Comparison of ENCODE assay signal across 1 cellular context in the genomic region with DNA sequence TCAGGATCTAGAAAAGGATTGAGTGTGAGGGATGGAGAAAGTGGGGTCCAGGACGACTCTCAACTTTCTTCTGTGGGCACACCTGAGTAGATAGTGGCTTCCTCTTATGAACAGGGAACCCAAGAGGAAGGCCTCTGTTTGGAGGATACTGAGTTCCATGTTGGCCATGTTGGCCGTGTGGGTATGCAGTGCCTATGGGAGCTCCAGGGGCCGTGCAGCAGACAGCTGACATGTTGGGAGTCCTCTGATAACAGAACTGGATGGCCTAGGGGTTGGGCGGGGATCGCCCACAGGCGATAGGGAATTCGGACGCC.
TF ChIP-seq lines count a peak whose summit lies in the region.

No MANE protein-coding gene starts in this region.

TF ChIP-seq in K562, 482 proteins besides CTCF, POLR2A, EP300 and RAD21 (continued from another document):
- TF ChIP-seq, protein P1, sequence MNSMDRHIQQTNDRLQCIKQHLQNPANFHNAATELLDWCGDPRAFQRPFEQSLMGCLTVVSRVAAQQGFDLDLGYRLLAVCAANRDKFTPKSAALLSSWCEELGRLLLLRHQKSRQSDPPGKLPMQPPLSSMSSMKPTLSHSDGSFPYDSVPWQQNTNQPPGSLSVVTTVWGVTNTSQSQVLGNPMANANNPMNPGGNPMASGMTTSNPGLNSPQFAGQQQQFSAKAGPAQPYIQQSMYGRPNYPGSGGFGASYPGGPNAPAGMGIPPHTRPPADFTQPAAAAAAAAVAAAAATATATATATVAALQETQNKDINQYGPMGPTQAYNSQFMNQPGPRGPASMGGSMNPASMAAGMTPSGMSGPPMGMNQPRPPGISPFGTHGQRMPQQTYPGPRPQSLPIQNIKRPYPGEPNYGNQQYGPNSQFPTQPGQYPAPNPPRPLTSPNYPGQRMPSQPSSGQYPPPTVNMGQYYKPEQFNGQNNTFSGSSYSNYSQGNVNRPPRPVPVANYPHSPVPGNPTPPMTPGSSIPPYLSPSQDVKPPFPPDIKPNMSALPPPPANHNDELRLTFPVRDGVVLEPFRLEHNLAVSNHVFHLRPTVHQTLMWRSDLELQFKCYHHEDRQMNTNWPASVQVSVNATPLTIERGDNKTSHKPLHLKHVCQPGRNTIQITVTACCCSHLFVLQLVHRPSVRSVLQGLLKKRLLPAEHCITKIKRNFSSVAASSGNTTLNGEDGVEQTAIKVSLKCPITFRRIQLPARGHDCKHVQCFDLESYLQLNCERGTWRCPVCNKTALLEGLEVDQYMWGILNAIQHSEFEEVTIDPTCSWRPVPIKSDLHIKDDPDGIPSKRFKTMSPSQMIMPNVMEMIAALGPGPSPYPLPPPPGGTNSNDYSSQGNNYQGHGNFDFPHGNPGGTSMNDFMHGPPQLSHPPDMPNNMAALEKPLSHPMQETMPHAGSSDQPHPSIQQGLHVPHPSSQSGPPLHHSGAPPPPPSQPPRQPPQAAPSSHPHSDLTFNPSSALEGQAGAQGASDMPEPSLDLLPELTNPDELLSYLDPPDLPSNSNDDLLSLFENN (IDR thresholded peaks at IDR 0.05; ENCODE audit: low read depth in 2 of 2, low read length in 2 of 2), result 0 out of 4 replicates have a peak, but pooled peaks of 1 of the 2 experiments have one; percentile 41
- TF ChIP-seq, protein P2, sequence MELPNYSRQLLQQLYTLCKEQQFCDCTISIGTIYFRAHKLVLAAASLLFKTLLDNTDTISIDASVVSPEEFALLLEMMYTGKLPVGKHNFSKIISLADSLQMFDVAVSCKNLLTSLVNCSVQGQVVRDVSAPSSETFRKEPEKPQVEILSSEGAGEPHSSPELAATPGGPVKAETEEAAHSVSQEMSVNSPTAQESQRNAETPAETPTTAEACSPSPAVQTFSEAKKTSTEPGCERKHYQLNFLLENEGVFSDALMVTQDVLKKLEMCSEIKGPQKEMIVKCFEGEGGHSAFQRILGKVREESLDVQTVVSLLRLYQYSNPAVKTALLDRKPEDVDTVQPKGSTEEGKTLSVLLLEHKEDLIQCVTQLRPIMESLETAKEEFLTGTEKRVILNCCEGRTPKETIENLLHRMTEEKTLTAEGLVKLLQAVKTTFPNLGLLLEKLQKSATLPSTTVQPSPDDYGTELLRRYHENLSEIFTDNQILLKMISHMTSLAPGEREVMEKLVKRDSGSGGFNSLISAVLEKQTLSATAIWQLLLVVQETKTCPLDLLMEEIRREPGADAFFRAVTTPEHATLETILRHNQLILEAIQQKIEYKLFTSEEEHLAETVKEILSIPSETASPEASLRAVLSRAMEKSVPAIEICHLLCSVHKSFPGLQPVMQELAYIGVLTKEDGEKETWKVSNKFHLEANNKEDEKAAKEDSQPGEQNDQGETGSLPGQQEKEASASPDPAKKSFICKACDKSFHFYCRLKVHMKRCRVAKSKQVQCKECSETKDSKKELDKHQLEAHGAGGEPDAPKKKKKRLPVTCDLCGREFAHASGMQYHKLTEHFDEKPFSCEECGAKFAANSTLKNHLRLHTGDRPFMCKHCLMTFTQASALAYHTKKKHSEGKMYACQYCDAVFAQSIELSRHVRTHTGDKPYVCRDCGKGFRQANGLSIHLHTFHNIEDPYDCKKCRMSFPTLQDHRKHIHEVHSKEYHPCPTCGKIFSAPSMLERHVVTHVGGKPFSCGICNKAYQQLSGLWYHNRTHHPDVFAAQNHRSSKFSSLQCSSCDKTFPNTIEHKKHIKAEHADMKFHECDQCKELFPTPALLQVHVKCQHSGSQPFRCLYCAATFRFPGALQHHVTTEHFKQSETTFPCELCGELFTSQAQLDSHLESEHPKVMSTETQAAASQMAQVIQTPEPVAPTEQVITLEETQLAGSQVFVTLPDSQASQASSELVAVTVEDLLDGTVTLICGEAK (IDR thresholded peaks at IDR 0.05), result 0 out of 2 replicates have a peak, but pooled peaks have one; percentile 41
- TF ChIP-seq, protein P2 (CRISPR knock-in tag; IDR thresholded peaks at IDR 0.05), result no peak
- TF ChIP-seq ATF6 (CRISPR knock-in tag; IDR thresholded peaks at IDR 0.05), result 0 out of 2 replicates have a peak, but pooled peaks have one; percentile 36
- no peak for TF ChIP-seq ZNF586 (CRISPR knock-in tag; conservative IDR thresholded peaks at IDR 0.05)
- no peak for TF ChIP-seq CSDE1 (IDR thresholded peaks at IDR 0.05)
- TF ChIP-seq TEAD2 (tag; IDR thresholded peaks at IDR 0.05), result 0 out of 2 replicates have a peak, but pooled peaks have one; percentile 18
- 0 out of 4 replicates have a peak, but pooled peaks of 1 of the 2 experiments have one; percentile 41 for TF ChIP-seq FOXA3 (CRISPR knock-in tag; conservative IDR thresholded peaks at IDR 0.05 in 1 of 2, IDR thresholded peaks at IDR 0.05 in 1 of 2)
- TF ChIP-seq NFRKB (IDR thresholded peaks at IDR 0.05; ENCODE audit: low read depth), result peak; percentile 81
- 0 out of 2 replicates have a peak, but pooled peaks have one; percentile 31 for TF ChIP-seq SMARCA4 (IDR thresholded peaks at IDR 0.05)
- TF ChIP-seq CREB3 (tag; conservative IDR thresholded peaks at IDR 0.05; ENCODE audit: low read depth), result 0 out of 2 replicates have a peak, but pooled peaks have one; percentile 81
- peak; percentile 46; the same call in 1 of the 2 replicates for TF ChIP-seq PKNOX1 (IDR thresholded peaks at IDR 0.05)
- TF ChIP-seq TCF3 (CRISPR knock-in tag; IDR thresholded peaks at IDR 0.05), result peak; percentile 3; the same call in 1 of the 2 replicates
- 0 out of 2 replicates have a peak, but pooled peaks have one; percentile 17 for TF ChIP-seq ZNF395 (CRISPR knock-in tag; IDR thresholded peaks at IDR 0.05)
- no peak for TF ChIP-seq CBX8 (IDR thresholded peaks at IDR 0.05; ENCODE audit: borderline replicate concordance, extremely low read depth, low read depth, low read length, poor library complexity, severe bottlenecking)
- no peak for TF ChIP-seq TRIM25 (IDR thresholded peaks at IDR 0.05; ENCODE audit: borderline replicate concordance)
- TF ChIP-seq HDAC3 (IDR thresholded peaks at IDR 0.05; ENCODE audit: borderline replicate concordance, partially characterized antibody), result no peak
- TF ChIP-seq, protein P3, sequence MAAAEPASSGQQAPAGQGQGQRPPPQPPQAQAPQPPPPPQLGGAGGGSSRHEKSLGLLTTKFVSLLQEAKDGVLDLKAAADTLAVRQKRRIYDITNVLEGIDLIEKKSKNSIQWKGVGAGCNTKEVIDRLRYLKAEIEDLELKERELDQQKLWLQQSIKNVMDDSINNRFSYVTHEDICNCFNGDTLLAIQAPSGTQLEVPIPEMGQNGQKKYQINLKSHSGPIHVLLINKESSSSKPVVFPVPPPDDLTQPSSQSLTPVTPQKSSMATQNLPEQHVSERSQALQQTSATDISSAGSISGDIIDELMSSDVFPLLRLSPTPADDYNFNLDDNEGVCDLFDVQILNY (CRISPR knock-in tag; IDR thresholded peaks at IDR 0.05), result 0 out of 2 replicates have a peak, but pooled peaks have one; percentile 13
- TF ChIP-seq BRD9 (IDR thresholded peaks at IDR 0.05; ENCODE audit: low read depth, partially characterized antibody), result peak; percentile 41
- TF ChIP-seq ZNF584 (CRISPR knock-in tag; IDR thresholded peaks at IDR 0.05; ENCODE audit: low read depth), result 0 out of 2 replicates have a peak, but pooled peaks have one; percentile 28
- TF ChIP-seq SMC3 (conservative IDR thresholded peaks at IDR 0.05; ENCODE audit: insufficient read depth, low read depth, low read length), result 0 out of 2 replicates have a peak, but pooled peaks have one; percentile 1
- TF ChIP-seq CEBPG (CRISPR knock-in tag; IDR thresholded peaks at IDR 0.05), result 0 out of 2 replicates have a peak, but pooled peaks have one; percentile 42
- no peak for TF ChIP-seq CEBPG (tag; conservative IDR thresholded peaks at IDR 0.05 in 1 of 2, IDR thresholded peaks at IDR 0.05 in 1 of 2)
- TF ChIP-seq TEAD1 (CRISPR knock-in tag; IDR thresholded peaks at IDR 0.05), result peak in 1 of 2 experiments; percentile 49; a peak in 1 of 4 replicates
